Comparison of ENCODE assay signal across 7 cellular contexts in genomic region chr2:190319557-190320498, GRCh38.
DNase-seq lines count a peak whose midpoint lies in the region; ATAC-seq and TF ChIP-seq lines count a peak whose summit lies in the region.

HIBCH (minus strand) TSS chr2:190319826; CDS start chr2:190319750, 76 bp downstream.

- peak within 1 kb of the TSS; percentile 77 for H3K4me3 ChIP-seq in astrocyte of the spinal cord (ENCODE audit: low read depth, low read length)
- peak within 1 kb of the TSS; percentile 89 for H3K4me3 ChIP-seq in retinal pigment epithelial cell (ENCODE audit: low read length)

- peak; percentile 96 for ATAC-seq in GM18502 (IDR thresholded peaks at IDR 0.05; ENCODE audit: poor library complexity, unreplicated experiment)
- ATAC-seq in HG02970 (IDR thresholded peaks at IDR 0.05; ENCODE audit: low FRiP score, unreplicated experiment), result peak; percentile 96

- TF ChIP-seq CTCF in astrocyte of the spinal cord (IDR thresholded peaks at IDR 0.05; ENCODE audit: low read depth, low read length) (peak; percentile 90), retinal pigment epithelial cell (conservative IDR thresholded peaks at IDR 0.05; ENCODE audit: low read depth, low read length) (peak; percentile 92)

- in situ Hi-C loops in astrocyte of the spinal cord (cut with HindIII; ENCODE audit: low sequenced_read_pairs), result no loop called here

- DNase-seq in NCI-H1930 (lab: John Stamatoyannopoulos, UW), result peak; percentile 95 to 96
- peak; percentile 97 for DNase-seq in T1000 (lab: John Stamatoyannopoulos, UW)
- peak; percentile 99 for DNase-seq in astrocyte of the spinal cord (ENCODE audit: low read depth, low spot score)
- DNase-seq in hippocampal formation (lab: John Stamatoyannopoulos, UW), result peak; percentile 99
- DNase-seq in retinal pigment epithelial cell (ENCODE audit: low read depth), result peak; percentile 92

Comparison
In these comparisons a context has a peak if more than half of its experiments do, and no peak if none do; other contexts are left out.
1. Peak in every context shown above with its lines: DNase-seq, ATAC-seq and H3K4me3 ChIP-seq.